Comparison of ENCODE assay signal across 7 cellular contexts in the genomic region with DNA sequence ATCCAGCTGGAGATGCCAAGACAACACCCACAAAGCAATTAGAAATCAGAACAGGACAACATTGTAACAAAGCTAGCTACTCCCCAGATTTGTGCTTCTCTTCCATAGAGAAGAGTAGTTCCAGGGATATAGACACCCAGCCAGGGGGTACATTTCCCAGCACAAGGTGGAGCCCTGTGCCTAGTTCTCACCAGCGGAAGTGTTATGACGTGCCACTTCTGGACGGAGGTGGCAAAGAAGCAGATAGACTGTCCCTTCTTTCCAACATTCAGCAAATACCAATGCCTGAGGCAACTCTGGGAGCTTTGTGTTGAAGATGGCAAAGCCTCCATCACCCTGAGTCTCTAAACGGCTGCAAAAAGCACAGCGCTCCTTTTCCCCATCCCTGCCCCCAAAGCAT. TPM values are rescaled to one million over a fixed set of nuclear protein-coding genes. Genes with fewer than 3 reads are reported as not detected.
DNase-seq lines count a peak whose midpoint lies in the region; ATAC-seq and TF ChIP-seq lines count a peak whose summit lies in the region.

No MANE protein-coding gene starts in this region.

- no peak overlapping the region for H3K23ac ChIP-seq in IMR-90 (ENCODE audit: low read depth, low read length)

- no peak overlapping the region for H3K18ac ChIP-seq in IMR-90 (ENCODE audit: low read depth, low read length)

- no peak for DNase-seq in IMR-90
- DNase-seq in SK-N-DZ (ENCODE audit: low spot score): peak; percentile 17
- DNase-seq in cardiac septum (ENCODE audit: low spot score): peak; percentile 79
- no peak for DNase-seq in stimulated activated naive B cell treated with anti-CD40 and anti-IgM and Interleukin-4, amounts not matched to agents 10 μg/mL and 1 μg/mL and 100 μg/mL, for 72 hours
- no peak for DNase-seq in GDM1 (lab: John Stamatoyannopoulos, UW)
- no peak for DNase-seq in GM19238 (ENCODE audit: insufficient read length, low spot score)
- no peak for DNase-seq in activated T-cell treated with anti-CD3 and anti-CD28 coated beads, Interleukin-2, amount 50 U/mL, for 72 hours

- peak overlapping the region; percentile 37; the same call in 1 of the 2 replicates for H3K4ac ChIP-seq in IMR-90 (ENCODE audit: low read depth, low read length)

- H2AK5ac ChIP-seq in IMR-90 (ENCODE audit: low read depth, low read length): no peak overlapping the region; the same call in 1 of the 2 replicates

- CTCF ChIA-PET in IMR-90 (lab: Yijun Ruan, JAX): interaction anchor here (0.6 to 1.2 kb wide), 2 partner anchors 212 to 304 kb away, joined by 3 read pairs; no protein-coding TSS in a partner anchor

- intact Hi-C loops in IMR-90 (cut with micrococcal nuclease): no loop called here
- intact Hi-C loops in cardiac septum (cut with DNase I): no loop called here

- H2AFZ ChIP-seq in IMR-90 (replicated peaks; ENCODE audit: low read length, poor library complexity): peak overlapping the region; percentile 1

- H3K4me2 ChIP-seq in IMR-90 (ENCODE audit: low read depth, low read length): no peak overlapping the region

- BruUV-seq in IMR-90 (replicated peaks; lab: Mats Ljungman, UMichigan): no TSS peak

- H3K4me1 Mint-ChIP-seq in stimulated activated naive B cell treated with anti-CD40 and anti-IgM and Interleukin-4, amounts not matched to agents 10 μg/mL and 1 μg/mL and 100 μg/mL, for 72 hours: peaks cover 0 to 7% of the 10 kb centered on the region in 2 donors
- H3K4me1 Mint-ChIP-seq in activated T-cell treated with anti-CD3 and anti-CD28 coated beads, Interleukin-2, amount 50 U/mL, for 72 hours (ENCODE audit: low read depth): no peaks in the 10 kb centered on the region

- no peak overlapping the region for H3K27ac ChIP-seq in IMR-90 (ENCODE audit: insufficient read depth, low read length)

- H3K56ac ChIP-seq in IMR-90 (ENCODE audit: extremely low read depth, insufficient read depth, low read length): no peak overlapping the region

- TF ChIP-seq CTCF in IMR-90 (conservative IDR thresholded peaks at IDR 0.05; ENCODE audit: low read depth, low read length): 0 out of 2 replicates have a peak, but pooled peaks have one; percentile 16

- H3K27ac Mint-ChIP-seq in stimulated activated naive B cell treated with anti-CD40 and anti-IgM and Interleukin-4, amounts not matched to agents 10 μg/mL and 1 μg/mL and 100 μg/mL, for 72 hours: no peak overlapping the region
- no peak overlapping the region for H3K27ac Mint-ChIP-seq in activated T-cell treated with anti-CD3 and anti-CD28 coated beads, Interleukin-2, amount 50 U/mL, for 72 hours

- no peak overlapping the region for H4K5ac ChIP-seq in IMR-90 (ENCODE audit: low read depth, low read length)

- no peak overlapping the region for H2BK15ac ChIP-seq in IMR-90 (ENCODE audit: low read depth, low read length)

- WGBS in IMR-90 (ENCODE audit: extremely low coverage in 2 of 2, insufficient read length in 1 of 2), 2 experiments: no CpG with 5 or more reads among the region's 5 CpGs

- H3K36me3 ChIP-seq in IMR-90 (ENCODE audit: control insufficient read depth, insufficient read depth, low read length): no peaks in the 10 kb centered on the region

- H3K36me3 Mint-ChIP-seq in stimulated activated naive B cell treated with anti-CD40 and anti-IgM and Interleukin-4, amounts not matched to agents 10 μg/mL and 1 μg/mL and 100 μg/mL, for 72 hours: no peaks in the 10 kb centered on the region
- H3K36me3 Mint-ChIP-seq in activated T-cell treated with anti-CD3 and anti-CD28 coated beads, Interleukin-2, amount 50 U/mL, for 72 hours (ENCODE audit: insufficient read depth in 2 of 2): no peaks in the 10 kb centered on the region

- H4K8ac ChIP-seq in IMR-90 (ENCODE audit: low read depth in 2 of 2, low read length in 2 of 2): no peak overlapping the region

- TF ChIP-seq RAD21 in IMR-90 (IDR thresholded peaks at IDR 0.05; ENCODE audit: low read length): no peak; the same call in 1 of the 2 replicates

- no peaks in the 10 kb centered on the region for H3K27me3 ChIP-seq in IMR-90 (ENCODE audit: control insufficient read depth, insufficient read depth, low read length)

- no peaks in the 10 kb centered on the region for H3K9me3 Mint-ChIP-seq in stimulated activated naive B cell treated with anti-CD40 and anti-IgM and Interleukin-4, amounts not matched to agents 10 μg/mL and 1 μg/mL and 100 μg/mL, for 72 hours
- no peaks in the 10 kb centered on the region for H3K9me3 Mint-ChIP-seq in activated T-cell treated with anti-CD3 and anti-CD28 coated beads, Interleukin-2, amount 50 U/mL, for 72 hours

- 0 out of 4 replicates have a peak, but pooled peaks cover 0 to 4% of the 10 kb centered on the region in 2 experiments for H3K79me1 ChIP-seq in IMR-90 (ENCODE audit: low read depth in 1 of 2, low read length in 2 of 2)

- POLR2A ChIA-PET in IMR-90 (lab: Charles Lee; ENCODE audit: unreplicated experiment): interaction anchor here (0.6 kb wide), 1 partner anchor 13 kb away, joined by 9 read pairs; no protein-coding TSS in a partner anchor

- H3K9me3 ChIP-seq in IMR-90 (ENCODE audit: control insufficient read depth, insufficient read depth, low read length): no peaks in the 10 kb centered on the region

- no peaks in the 10 kb centered on the region for H3K27me3 Mint-ChIP-seq in stimulated activated naive B cell treated with anti-CD40 and anti-IgM and Interleukin-4, amounts not matched to agents 10 μg/mL and 1 μg/mL and 100 μg/mL, for 72 hours
- H3K27me3 Mint-ChIP-seq in activated T-cell treated with anti-CD3 and anti-CD28 coated beads, Interleukin-2, amount 50 U/mL, for 72 hours (ENCODE audit: low read depth): peaks cover 2% of the 10 kb centered on the region

- H4K20me1 ChIP-seq in IMR-90 (ENCODE audit: insufficient read depth, low read length): no peaks in the 10 kb centered on the region

- no peak overlapping the region; the same call in 1 of the 2 replicates for H2BK120ac ChIP-seq in IMR-90 (ENCODE audit: low read depth, low read length)

- H3K4me1 ChIP-seq in IMR-90 (ENCODE audit: control insufficient read depth, insufficient read depth, low read length): peaks cover 8% of the 10 kb centered on the region

- peak; percentile 44; the same call in 1 of the 2 replicates for ATAC-seq in IMR-90 (ENCODE audit: low read depth)
- ATAC-seq in stimulated activated naive B cell treated with anti-CD40 and anti-IgM and Interleukin-4, amounts not matched to agents 10 μg/mL and 1 μg/mL and 100 μg/mL, for 72 hours (replicated peaks): peak; percentile 53 to 57
- no peak for ATAC-seq in activated T-cell treated with anti-CD3 and anti-CD28 coated beads, Interleukin-2, amount 50 U/mL, for 72 hours (replicated peaks in 1 of 2)

- H3K4me3 Mint-ChIP-seq in stimulated activated naive B cell treated with anti-CD40 and anti-IgM and Interleukin-4, amounts not matched to agents 10 μg/mL and 1 μg/mL and 100 μg/mL, for 72 hours: no peak overlapping the region
- no peak overlapping the region for H3K4me3 Mint-ChIP-seq in activated T-cell treated with anti-CD3 and anti-CD28 coated beads, Interleukin-2, amount 50 U/mL, for 72 hours

- H3K14ac ChIP-seq in IMR-90 (replicated peaks; ENCODE audit: low read depth, low read length): peak overlapping the region; percentile 78; the same call in 1 of the 2 replicates

- peak overlapping the region; percentile 26; the same call in 1 of the 2 replicates for H2BK20ac ChIP-seq in IMR-90 (ENCODE audit: low read depth, low read length)

- in situ Hi-C loops in IMR-90 (cut with MboI; ENCODE audit: low sequenced_read_pairs): no loop called here

- no peak overlapping the region for H2AK9ac ChIP-seq in IMR-90 (replicated peaks; ENCODE audit: low read depth, low read length, poor library complexity)

- dilution Hi-C loops in IMR-90 (cut with HindIII; ENCODE audit: low sequenced_read_pairs, unreplicated experiment): no loop called here

- no peak overlapping the region for H3K4me3 ChIP-seq in IMR-90 (ENCODE audit: insufficient read depth, low read depth, low read length)

- no peak overlapping the region for H4K91ac ChIP-seq in IMR-90 (ENCODE audit: insufficient read depth, low read depth, low read length)

- no peak overlapping the region for H2BK5ac ChIP-seq in IMR-90 (ENCODE audit: low read depth, low read length, poor library complexity, severe bottlenecking)

- no peaks in the 10 kb centered on the region for H3K9me1 ChIP-seq in IMR-90 (ENCODE audit: insufficient read depth, low read length)

- TF ChIP-seq POLR2A in IMR-90 (IDR thresholded peaks at IDR 0.05; ENCODE audit: low read depth, low read length): no peak

- H3K9ac ChIP-seq in IMR-90 (ENCODE audit: low read depth, low read length): no peak overlapping the region

TF ChIP-seq in IMR-90, 13 proteins besides CTCF, POLR2A, EP300 and RAD21 (continues in another document):
- TF ChIP-seq SMC3 (IDR thresholded peaks at IDR 0.05; ENCODE audit: low read depth, low read length) (no peak), BHLHE40 (IDR thresholded peaks at IDR 0.05; ENCODE audit: low read depth, low read length) (no peak), NFE2L2 (IDR thresholded peaks at IDR 0.05; ENCODE audit: low read depth, low read length) (no peak), FOS (IDR thresholded peaks at IDR 0.05; ENCODE audit: low read depth, low read length) (no peak)
- TF ChIP-seq, protein P1, sequence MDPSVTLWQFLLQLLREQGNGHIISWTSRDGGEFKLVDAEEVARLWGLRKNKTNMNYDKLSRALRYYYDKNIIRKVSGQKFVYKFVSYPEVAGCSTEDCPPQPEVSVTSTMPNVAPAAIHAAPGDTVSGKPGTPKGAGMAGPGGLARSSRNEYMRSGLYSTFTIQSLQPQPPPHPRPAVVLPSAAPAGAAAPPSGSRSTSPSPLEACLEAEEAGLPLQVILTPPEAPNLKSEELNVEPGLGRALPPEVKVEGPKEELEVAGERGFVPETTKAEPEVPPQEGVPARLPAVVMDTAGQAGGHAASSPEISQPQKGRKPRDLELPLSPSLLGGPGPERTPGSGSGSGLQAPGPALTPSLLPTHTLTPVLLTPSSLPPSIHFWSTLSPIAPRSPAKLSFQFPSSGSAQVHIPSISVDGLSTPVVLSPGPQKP (IDR thresholded peaks at IDR 0.05; ENCODE audit: borderline replicate concordance, low read depth, low read length): no peak
- TF ChIP-seq, protein P2, sequence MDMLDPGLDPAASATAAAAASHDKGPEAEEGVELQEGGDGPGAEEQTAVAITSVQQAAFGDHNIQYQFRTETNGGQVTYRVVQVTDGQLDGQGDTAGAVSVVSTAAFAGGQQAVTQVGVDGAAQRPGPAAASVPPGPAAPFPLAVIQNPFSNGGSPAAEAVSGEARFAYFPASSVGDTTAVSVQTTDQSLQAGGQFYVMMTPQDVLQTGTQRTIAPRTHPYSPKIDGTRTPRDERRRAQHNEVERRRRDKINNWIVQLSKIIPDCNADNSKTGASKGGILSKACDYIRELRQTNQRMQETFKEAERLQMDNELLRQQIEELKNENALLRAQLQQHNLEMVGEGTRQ (IDR thresholded peaks at IDR 0.05; ENCODE audit: low read depth, low read length): no peak

RNA-seq across cellular contexts. Expression of a gene that starts 23.4 kb away (rescaled TPM):
- total RNA-seq in IMR-90 (2012; rRNA removed) (1.8 and 1.9 TPM in 2 replicates), cardiac septum (7.2 TPM)
- 1.0 and 1.6 TPM in 2 replicates for polyA plus RNA-seq in IMR-90 (2012; rRNA removed)
- polyA plus RNA-seq in IMR-90 (2012; cell fraction: cytosol; rRNA removed): 0.43 and 0.59 TPM in 2 replicates
- polyA plus RNA-seq in IMR-90 (2012; cell fraction: nucleus; rRNA removed; ENCODE audit: low replicate concordance): 1.4 and 17.7 TPM in 2 replicates
- 0.28 and 0.41 TPM in 2 replicates for polyA plus RNA-seq in SK-N-DZ (2014; cell fraction: cytosol; rRNA removed)
- 0.12 and 0.39 TPM in 2 replicates for polyA plus RNA-seq in SK-N-DZ (2014; cell fraction: nucleus; rRNA removed)
- total RNA-seq in activated T-cell treated with anti-CD3 and anti-CD28 coated beads, Interleukin-2, amount 50 U/mL, for 72 hours: 1 to 10 TPM; 4.9 to 5.0 TPM

Comparison
In these comparisons a context has a peak if more than half of its experiments do, and no peak if none do; other contexts are left out.
1. ATAC-seq: peak in IMR-90 (single experiment) and stimulated activated naive B cell treated with anti-CD40 and anti-IgM and Interleukin-4, amounts not matched to agents 10 μg/mL and 1 μg/mL and 100 μg/mL, for 72 hours (2 of 2); none in activated T-cell treated with anti-CD3 and anti-CD28 coated beads, Interleukin-2, amount 50 U/mL, for 72 hours (0 of 2).
2. DNase-seq: peak in SK-N-DZ (single experiment) and cardiac septum (single experiment); none in IMR-90 (single experiment), stimulated activated naive B cell treated with anti-CD40 and anti-IgM and Interleukin-4, amounts not matched to agents 10 μg/mL and 1 μg/mL and 100 μg/mL, for 72 hours (single experiment), GDM1 (single experiment), GM19238 (single experiment) and activated T-cell treated with anti-CD3 and anti-CD28 coated beads, Interleukin-2, amount 50 U/mL, for 72 hours (0 of 2).